8 cellular contexts compared by ENCODE assay signal in the genomic region with DNA sequence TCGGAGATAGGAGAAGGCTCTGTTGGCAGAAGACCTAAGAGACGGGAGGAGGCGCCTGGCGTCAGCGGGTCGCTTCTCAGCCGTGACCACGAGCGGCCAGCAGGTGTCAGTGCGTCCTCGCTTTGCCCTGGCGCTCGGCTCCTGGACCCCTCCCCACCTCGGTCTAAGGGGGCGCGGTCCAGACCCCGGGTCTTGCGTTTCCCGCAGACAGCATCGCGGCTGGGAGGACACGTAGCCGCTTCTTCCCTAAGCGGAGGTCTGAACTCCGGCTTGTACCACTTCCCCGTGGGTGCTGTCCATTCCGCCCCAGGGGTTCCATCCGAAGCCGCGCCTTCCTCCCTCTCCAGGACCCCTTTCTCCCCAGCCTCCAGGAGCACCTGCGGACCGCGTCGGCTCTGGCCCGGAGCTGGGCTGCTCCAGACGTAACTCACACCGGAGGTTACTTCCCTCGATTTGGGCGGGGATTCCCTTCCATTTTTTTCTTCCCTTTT. TPM values are rescaled to one million over a fixed set of nuclear protein-coding genes. Genes with fewer than 3 reads are reported as not detected.
DNase-seq lines count a peak whose midpoint lies in the region; ATAC-seq and TF ChIP-seq lines count a peak whose summit lies in the region.

No MANE protein-coding gene starts in this region.

- H3K79me1 ChIP-seq in mesenchymal stem cell (replicated peaks; ENCODE audit: low read length, poor library complexity, severe bottlenecking) = no peaks in the 10 kb centered on the region

- peak; percentile 79 for ATAC-seq in HG02798 (IDR thresholded peaks at IDR 0.05; ENCODE audit: poor library complexity, unreplicated experiment)
- ATAC-seq in effector memory CD8-positive, alpha-beta T cell (replicated peaks) = peak; percentile 63

- H2BK15ac ChIP-seq in mesenchymal stem cell (ENCODE audit: low read depth, poor library complexity, severe bottlenecking) = no peak overlapping the region

- no peak overlapping the region for H2AFZ ChIP-seq in mesenchymal stem cell (ENCODE audit: low read depth, low read length)

- peaks cover 6 to 12% of the 10 kb centered on the region in 2 donors for H3K4me1 Mint-ChIP-seq in effector memory CD8-positive, alpha-beta T cell (ENCODE audit: low read depth in 2 of 2)

- no peak overlapping the region for H2BK12ac ChIP-seq in mesenchymal stem cell (ENCODE audit: low read length in 2 of 2)

- no peaks in the 10 kb centered on the region for H3K36me3 ChIP-seq in mesenchymal stem cell (ENCODE audit: control insufficient read depth in 1 of 2, insufficient read depth in 2 of 2, low read depth in 1 of 2, low read length in 2 of 2)

- peak; percentile 33 for DNase-seq in NCI-H2029 (lab: John Stamatoyannopoulos, UW)
- DNase-seq in activated CD4-positive, alpha-beta T cell treated with anti-CD3 and anti-CD28 coated beads for 4 hours = peak; percentile 18 to 30
- peak in 2 of 3 experiments; percentile 20 to 26 for DNase-seq in effector memory CD8-positive, alpha-beta T cell
- peak; percentile 43 for DNase-seq in mesenchymal stem cell
- peak; percentile 28 to 29 for DNase-seq in stimulated activated CD8-positive, alpha-beta memory T cell treated with anti-CD3 and anti-CD28 coated beads, Interleukin-7, amount 100 ng/mL, for 48 hours (ENCODE audit: extremely low read depth in 1 of 2, low read depth in 1 of 2)

- peak overlapping the region; percentile 73 to 74 for H3K4me3 Mint-ChIP-seq in effector memory CD8-positive, alpha-beta T cell

- H3K9me3 Mint-ChIP-seq in effector memory CD8-positive, alpha-beta T cell = no peaks in the 10 kb centered on the region

- peaks cover 62 to 86% of the 10 kb centered on the region in 2 donors for H3K27me3 Mint-ChIP-seq in effector memory CD8-positive, alpha-beta T cell

- H3K27ac ChIP-seq in 22Rv1 = peak overlapping the region; percentile 61
- H3K27ac ChIP-seq in mesenchymal stem cell (ENCODE audit: low read length, poor library complexity, severe bottlenecking) = no peak overlapping the region

- no peak overlapping the region for H3K27ac Mint-ChIP-seq in effector memory CD8-positive, alpha-beta T cell

- H3K9me3 ChIP-seq in mesenchymal stem cell (ENCODE audit: control insufficient read depth, low read length) = no peaks in the 10 kb centered on the region

- under 1% methylated on average over 39 of the region's 39 CpGs for WGBS in mesenchymal stem cell

- H3K18ac ChIP-seq in mesenchymal stem cell (ENCODE audit: low read depth in 1 of 2, low read length in 2 of 2) = no peak overlapping the region

- H4K91ac ChIP-seq in mesenchymal stem cell (ENCODE audit: low read length) = no peak overlapping the region

- H3K4ac ChIP-seq in mesenchymal stem cell (ENCODE audit: low read depth in 1 of 2, low read length in 2 of 2) = no peak overlapping the region

- no peak overlapping the region for H3K23ac ChIP-seq in mesenchymal stem cell (ENCODE audit: low read length in 2 of 2)

- H3K4me2 ChIP-seq in mesenchymal stem cell (ENCODE audit: low read length, poor library complexity, severe bottlenecking) = peak overlapping the region; percentile 82

- TF ChIP-seq CTCF in 22Rv1 (IDR thresholded peaks at IDR 0.05) = peak; percentile 90
- peak; percentile 85 for TF ChIP-seq CTCF in GM12872 (IDR thresholded peaks at IDR 0.05; ENCODE audit: insufficient read depth, low read depth, low read length)

- peak overlapping the region; percentile 70 for H3K9ac ChIP-seq in mesenchymal stem cell (ENCODE audit: low read length)

- H3K27me3 ChIP-seq in mesenchymal stem cell (ENCODE audit: control insufficient read depth in 1 of 2, insufficient read depth in 1 of 2, low read length in 2 of 2) = peaks cover 52 to 59% of the 10 kb centered on the region in 2 experiments

- H2BK5ac ChIP-seq in mesenchymal stem cell (ENCODE audit: low read depth, low read length, poor library complexity, severe bottlenecking) = no peak overlapping the region

- H2BK120ac ChIP-seq in mesenchymal stem cell (ENCODE audit: low read depth, low read length) = no peak overlapping the region

- no peak overlapping the region for H3K14ac ChIP-seq in mesenchymal stem cell (ENCODE audit: low read length in 2 of 2)

- H3K4me3 ChIP-seq in mesenchymal stem cell (ENCODE audit: insufficient read depth in 1 of 2, low read depth in 1 of 2, low read length in 2 of 2) = peak overlapping the region; percentile 42 to 85

- no peak overlapping the region for H4K8ac ChIP-seq in mesenchymal stem cell (ENCODE audit: low read length)

- H2AK5ac ChIP-seq in mesenchymal stem cell (ENCODE audit: low read length, severe bottlenecking) = no peak overlapping the region

- peaks cover 22% of the 10 kb centered on the region for H3K4me1 ChIP-seq in mesenchymal stem cell (ENCODE audit: control insufficient read depth, insufficient read depth, low read depth, low read length)

- peaks cover 8% of the 10 kb centered on the region for H3K36me3 Mint-ChIP-seq in effector memory CD8-positive, alpha-beta T cell (ENCODE audit: insufficient read depth)

RNA-seq across cellular contexts. Expression of a gene that starts 0.6 kb away (rescaled TPM):
- polyA plus RNA-seq in mesenchymal stem cell (2013, experiment 1 of 2) = 0.03 TPM
- polyA plus RNA-seq in mesenchymal stem cell (2013, experiment 2 of 2) = 0.03 TPM
